In genomic region chr5:73422164-73422563, GRCh38 we compare ENCODE assay signal across 29 cellular contexts. TPM values are rescaled to one million over a fixed set of nuclear protein-coding genes. Genes with fewer than 3 reads are reported as not detected.
DNase-seq lines count a peak whose midpoint lies in the region; ATAC-seq, FAIRE-seq and TF ChIP-seq lines count a peak whose summit lies in the region.
"Had no signal": no experiment of that assay in that cellular context is flagged by ENCODE, and none has a peak within 500 bp of the region (broad histone marks: within the 10 kb centered on the region; RNA-seq: fewer than 3 reads in every experiment).

No MANE protein-coding gene starts in this region.

- TF ChIP-seq POLR2A in A549 (IDR thresholded peaks at IDR 0.05; ENCODE audit: low read length) (no peak), H1 (IDR thresholded peaks at IDR 0.05; ENCODE audit: control extremely low read depth in 1 of 2, low read depth in 2 of 2, low read length in 2 of 2) (no peak)

- FAIRE-seq in A549 (lab: Jason Lieb, UNC) (no peak), H1 (lab: Jason Lieb, UNC) (peak; percentile 91)
- FAIRE-seq: keratinocyte had no signal

- H3K27me3 Mint-ChIP-seq in GM23338 (ENCODE audit: insufficient read depth, low read depth, poor library complexity) (peaks cover 65% of the 10 kb centered on the region), T-cell (peaks cover 61 to 76% of the 10 kb centered on the region in 2 donors)
- peaks cover 72 to 84% (median 77%) of the 10 kb centered on the region in 5 donors for H3K27me3 Mint-ChIP-seq in naive thymus-derived CD4-positive, alpha-beta T cell

- H3K9me2 ChIP-seq in GM23338 (ENCODE audit: insufficient read depth): no peaks in the 10 kb centered on the region
- no peaks in the 10 kb centered on the region for H3K9me2 ChIP-seq in PC-3 (replicated peaks; ENCODE audit: low read length)

- peaks cover 8% of the 10 kb centered on the region for H3K23me2 ChIP-seq in H1 (ENCODE audit: low read depth, low read length)

- no peak overlapping the region for H4K8ac ChIP-seq in H1 (ENCODE audit: extremely low read depth, insufficient read depth, low read length)

- H2AFZ ChIP-seq in GM23338: no peak overlapping the region
- no peak overlapping the region for H2AFZ ChIP-seq in PC-3 (ENCODE audit: low read length)
- no peak overlapping the region for H2AFZ ChIP-seq in H1 (ENCODE audit: low read length)

- no peaks in the 10 kb centered on the region for H3K79me1 ChIP-seq in H1 (ENCODE audit: low read depth, low read length)

- CTCF ChIA-PET in A549 (lab: Yijun Ruan, JAX): interaction anchor here (0.5 to 2.9 kb wide), 11 partner anchors 12 to 204 kb away, joined by 3 to 13 read pairs (median 4); no protein-coding TSS in a partner anchor
- CTCF ChIA-PET in PC-3 (lab: Charles Lee): no interaction called here
- CTCF ChIA-PET in H1 (lab: Charles Lee; ENCODE audit: partially characterized antibody): interaction anchor here (0.7 to 3.2 kb wide), 34 partner anchors 9 to 442 kb away, joined by 3 to 16 read pairs (median 4); partner anchors contain the start of gene FOXD1
- CTCF ChIA-PET in T-cell (lab: Charles Lee): no interaction called here
- CTCF ChIA-PET in naive thymus-derived CD4-positive, alpha-beta T cell (lab: Charles Lee): no interaction called here

- no peaks in the 10 kb centered on the region for H3K36me3 Mint-ChIP-seq in GM23338 (ENCODE audit: low read depth)
- no peaks in the 10 kb centered on the region for H3K36me3 Mint-ChIP-seq in T-cell
- peaks cover 0 to 5% (median 0%) of the 10 kb centered on the region in 5 donors for H3K36me3 Mint-ChIP-seq in naive thymus-derived CD4-positive, alpha-beta T cell
- H3K36me3 Mint-ChIP-seq: mesothelial cell of epicardium had no signal

- H3K9me3 Mint-ChIP-seq in GM23338 (peaks cover 9% of the 10 kb centered on the region; the same call in 2 of the 3 replicates), T-cell (no peaks in the 10 kb centered on the region)
- peaks cover 0 to 10% (median 2%) of the 10 kb centered on the region in 11 donors for H3K9me3 Mint-ChIP-seq in naive thymus-derived CD4-positive, alpha-beta T cell
- H3K9me3 Mint-ChIP-seq: effector memory CD8-positive, alpha-beta T cell; mesothelial cell of epicardium had no signal

- intact Hi-C loops in PC-3 (cut with micrococcal nuclease): no loop called here
- intact Hi-C loops in naive thymus-derived CD4-positive, alpha-beta T cell (cut with micrococcal nuclease): no loop called here

- no peak overlapping the region for H3K14ac ChIP-seq in H1 (ENCODE audit: insufficient read length)

- no peak overlapping the region for H2BK12ac ChIP-seq in H1 (ENCODE audit: low read depth, low read length)

- no peaks in the 10 kb centered on the region for H3K4me1 ChIP-seq in A549
- peaks cover 22% of the 10 kb centered on the region for H3K4me1 ChIP-seq in GM23338 (ENCODE audit: insufficient read depth)
- peaks cover 6% of the 10 kb centered on the region; the same call in 1 of the 2 replicates for H3K4me1 ChIP-seq in PC-3 (ENCODE audit: insufficient read depth, low read length)
- H3K4me1 ChIP-seq in H1 (replicated peaks in 1 of 4; ENCODE audit: control insufficient read depth in 3 of 4, insufficient read depth in 4 of 4, low read length in 3 of 4): peaks cover 0 to 11% (median 0%) of the 10 kb centered on the region in 4 experiments; a peak in 4 of 7 replicates
- H3K4me1 ChIP-seq in naive thymus-derived CD4-positive, alpha-beta T cell (ENCODE audit: control insufficient read depth in 2 of 2, insufficient read depth in 2 of 2, low read length in 2 of 2): peaks cover 3 to 8% of the 10 kb centered on the region in 2 donors

- ATAC-seq in A549: peak; percentile 30 to 33; a peak in 1 of 6 replicates
- ATAC-seq in GM23338: peak; percentile 32
- no peak for ATAC-seq in PC-3
- no peak for ATAC-seq in HG03457 (IDR thresholded peaks at IDR 0.05; ENCODE audit: unreplicated experiment)
- no peak for ATAC-seq in T-cell (replicated peaks in 1 of 4)
- ATAC-seq in naive thymus-derived CD4-positive, alpha-beta T cell: no peak
- ATAC-seq: activated CD8-positive, alpha-beta memory T cell treated with anti-CD3 and anti-CD28 coated beads, Interleukin-2, amount 10 ng/mL, durations not matched to agents 7 days and 5 days; effector memory CD8-positive, alpha-beta T cell; left ventricle myocardium superior had no signal

- H3F3A ChIP-seq in GM23338 (replicated peaks; ENCODE audit: low read depth) (peaks cover 10% of the 10 kb centered on the region), PC-3 (ENCODE audit: low read length, unreplicated experiment) (no peaks in the 10 kb centered on the region)

- H3K79me2 ChIP-seq in GM23338 (replicated peaks; ENCODE audit: insufficient read depth): no peaks in the 10 kb centered on the region
- H3K79me2 ChIP-seq in PC-3 (ENCODE audit: low read length): no peaks in the 10 kb centered on the region
- H3K79me2 ChIP-seq in H1 (ENCODE audit: control insufficient read depth in 1 of 2, insufficient read depth in 2 of 2, low read length in 2 of 2): no peaks in the 10 kb centered on the region; a peak in 1 of 4 replicates

- TF ChIP-seq RAD21 in A549 (conservative IDR thresholded peaks at IDR 0.05 in 1 of 2, IDR thresholded peaks at IDR 0.05 in 1 of 2) (no peak), H1 (IDR thresholded peaks at IDR 0.05 in 1 of 2, conservative IDR thresholded peaks at IDR 0.05 in 1 of 2; ENCODE audit: low read depth in 2 of 2, low read length in 2 of 2) (peak; percentile 45 to 58)

- no peak overlapping the region for H3K9ac ChIP-seq in PC-3 (ENCODE audit: low read length)
- H3K9ac ChIP-seq in H1 (replicated peaks in 1 of 4; ENCODE audit: extremely low read depth in 1 of 4, low read depth in 3 of 4, low read length in 3 of 4): no peak overlapping the region

- no peaks in the 10 kb centered on the region for H3K36me3 ChIP-seq in GM23338 (ENCODE audit: insufficient read depth)
- no peaks in the 10 kb centered on the region for H3K36me3 ChIP-seq in PC-3 (ENCODE audit: low read depth, low read length)
- no peaks in the 10 kb centered on the region; a peak in 1 of 8 replicates for H3K36me3 ChIP-seq in H1 (ENCODE audit: control insufficient read depth in 2 of 4, insufficient read depth in 4 of 4, low read length in 3 of 4)
- H3K36me3 ChIP-seq in naive thymus-derived CD4-positive, alpha-beta T cell (ENCODE audit: control insufficient read depth in 2 of 3, insufficient read depth in 3 of 3, low read length in 3 of 3): no peaks in the 10 kb centered on the region
- H3K36me3 ChIP-seq: ascending aorta, SJSA1, thyroid gland, uterus had no signal

- no peak overlapping the region for H3K4me2 ChIP-seq in A549
- no peak overlapping the region for H3K4me2 ChIP-seq in GM23338
- no peak overlapping the region for H3K4me2 ChIP-seq in PC-3 (ENCODE audit: low read length)
- H3K4me2 ChIP-seq in H1 (ENCODE audit: insufficient read depth in 1 of 2, low read depth in 2 of 2, low read length in 2 of 2): no peak overlapping the region

- TF ChIP-seq CTCF in A549 (IDR thresholded peaks at IDR 0.05): 0 out of 3 replicates have a peak, but pooled peaks have one; percentile 6
- TF ChIP-seq CTCF in GM23338 (conservative IDR thresholded peaks at IDR 0.05; ENCODE audit: low read depth in 2 of 2): peak; percentile 63 to 68
- 0 out of 2 replicates have a peak, but pooled peaks have one; percentile 28 for TF ChIP-seq CTCF in PC-3 (conservative IDR thresholded peaks at IDR 0.05; ENCODE audit: low read depth, low read length)
- peak; percentile 27 to 51 (median 47) for TF ChIP-seq CTCF in H1 (IDR thresholded peaks at IDR 0.05; ENCODE audit: control extremely low read depth in 1 of 3, insufficient read depth in 1 of 3, low read depth in 1 of 3, low read length in 3 of 3)

- TF ChIP-seq EP300 in A549 (IDR thresholded peaks at IDR 0.05): no peak
- no peak for TF ChIP-seq EP300 in H1 (IDR thresholded peaks at IDR 0.05; ENCODE audit: borderline replicate concordance in 1 of 2, low read depth in 2 of 2, low read length in 2 of 2)

- H3K4ac ChIP-seq in H1 (replicated peaks; ENCODE audit: insufficient read length, low read depth, low read length): no peak overlapping the region

- no peak overlapping the region for H2BK120ac ChIP-seq in H1 (replicated peaks; ENCODE audit: low read depth, low read length)

- H3K27ac ChIP-seq in A549: no peak overlapping the region
- no peak overlapping the region for H3K27ac ChIP-seq in GM23338 (ENCODE audit: low read depth)
- H3K27ac ChIP-seq in PC-3 (ENCODE audit: low read length): no peak overlapping the region
- H3K27ac ChIP-seq in H1 (ENCODE audit: low read depth, low read length): no peak overlapping the region
- no peak overlapping the region for H3K27ac ChIP-seq in naive thymus-derived CD4-positive, alpha-beta T cell (ENCODE audit: low read depth, low read length)
- H3K27ac ChIP-seq: ascending aorta, SJSA1, thyroid gland, uterus had no signal

- 15% methylated on average over 1 of the region's 1 CpG for WGBS in A549 (ENCODE audit: missing lambda C conversion rate)
- 10% methylated on average over 1 of the region's 1 CpG; no CpG with 5 or more reads in 1 of the 2 experiments for WGBS in H1 (ENCODE audit: extremely low coverage in 1 of 2, insufficient coverage in 1 of 2, insufficient read length in 1 of 2, insufficient replicate concordance in 2 of 2, low coverage in 1 of 2, low lambda C conversion rate in 2 of 2, missing lambda C conversion rate in 1 of 2), 2 experiments

- POLR2A ChIA-PET in A549 (lab: Yijun Ruan, JAX) (no interaction called here), PC-3 (lab: Charles Lee; ENCODE audit: unreplicated experiment) (no interaction called here), H1 (lab: Charles Lee; ENCODE audit: partially characterized antibody) (interaction anchor here (1.2 kb wide), 1 partner anchor 16 kb away, joined by 3 read pairs; no protein-coding TSS in a partner anchor), T-cell (lab: Charles Lee) (interaction anchor here in 1 of 2 donors (0.6 kb wide), 1 partner anchor 50 kb away, joined by 3 read pairs; no protein-coding TSS in a partner anchor)
- POLR2A ChIA-PET in naive thymus-derived CD4-positive, alpha-beta T cell (lab: Charles Lee): no interaction called here

- no peak overlapping the region for H3K23ac ChIP-seq in H1 (ENCODE audit: insufficient read length)

- no peak overlapping the region for H3K18ac ChIP-seq in H1 (ENCODE audit: extremely low read depth, low read length)

- DNase-seq in A549 (ENCODE audit: low read depth in 1 of 2, low spot score in 1 of 2): no peak
- DNase-seq in GM23338 (ENCODE audit: low spot score): peak; percentile 62
- DNase-seq in PC-3: no peak
- DNase-seq in H1 (ENCODE audit: low read depth in 1 of 2, low spot score in 2 of 2): no peak
- no peak for DNase-seq in T-cell
- no peak for DNase-seq in HCEC 1CT
- no peak for DNase-seq in naive thymus-derived CD4-positive, alpha-beta T cell
- DNase-seq: activated CD8-positive, alpha-beta memory T cell treated with anti-CD3 and anti-CD28 coated beads, Interleukin-2, amount 10 ng/mL, durations not matched to agents 7 days and 5 days; activated gamma-delta T cell treated with Interleukin-2 at 50 U/mL for 16 hours; activated T-cell treated with anti-CD3 and anti-CD28 coated beads, Interleukin-2, amount 50 U/mL, for 48 hours; cortex of kidney; DMS53; effector memory CD8-positive, alpha-beta T cell; erythroblast; Karpas-422; left ventricle myocardium superior; NCI-H1436 treated with DMSO at 0.1 percent for 48 hours; NCI-H2081 treated with DMSO at 0.1 percent for 48 hours; NCI-H345; NCI-H69; occipital lobe; stimulated activated CD4-positive, alpha-beta T cell treated with anti-CD3 and anti-CD28 coated beads, Interleukin-4, amount 100 ng/mL, for 24 hours; thyroid gland; uterus had no signal

- H3K4me3 Mint-ChIP-seq in GM23338: no peak overlapping the region
- no peak overlapping the region for H3K4me3 Mint-ChIP-seq in T-cell
- H3K4me3 Mint-ChIP-seq in naive thymus-derived CD4-positive, alpha-beta T cell: no peak overlapping the region
- H3K4me3 Mint-ChIP-seq: activated CD8-positive, alpha-beta memory T cell treated with anti-CD3 and anti-CD28 coated beads, Interleukin-2, amount 10 ng/mL, durations not matched to agents 7 days and 5 days; effector memory CD8-positive, alpha-beta T cell; mesothelial cell of epicardium had no signal

- no peaks in the 10 kb centered on the region for H4K20me1 ChIP-seq in GM23338 (replicated peaks; ENCODE audit: insufficient read depth)
- no peaks in the 10 kb centered on the region for H4K20me1 ChIP-seq in PC-3 (ENCODE audit: low read length)
- no peaks in the 10 kb centered on the region for H4K20me1 ChIP-seq in H1 (replicated peaks in 1 of 2; ENCODE audit: control insufficient read depth in 1 of 2, insufficient read depth in 2 of 2, low read length in 2 of 2)

- no peak overlapping the region for H4K5ac ChIP-seq in H1 (ENCODE audit: insufficient read length, low read depth, low read length)

- no peak overlapping the region for H2AK5ac ChIP-seq in H1 (ENCODE audit: low read depth, low read length)

- H3K27me3 ChIP-seq in GM23338 (ENCODE audit: insufficient read depth) (peaks cover 98% of the 10 kb centered on the region), PC-3 (ENCODE audit: low read length) (0 out of 2 replicates have a peak, but pooled peaks cover 5% of the 10 kb centered on the region), H1 (replicated peaks in 1 of 4; ENCODE audit: control insufficient read depth in 3 of 4, extremely low read depth in 1 of 4, insufficient read depth in 3 of 4, low read length in 3 of 4) (peaks cover 46 to 62% (median 57%) of the 10 kb centered on the region in 4 experiments)
- peaks cover 20 to 26% of the 10 kb centered on the region in 2 donors for H3K27me3 ChIP-seq in naive thymus-derived CD4-positive, alpha-beta T cell (ENCODE audit: control insufficient read depth in 2 of 2, insufficient read depth in 2 of 2, low read length in 2 of 2)
- H3K27me3 ChIP-seq: ascending aorta, SJSA1 had no signal

- H3K9me3 ChIP-seq in A549: no peaks in the 10 kb centered on the region
- H3K9me3 ChIP-seq in PC-3 (ENCODE audit: low read length): no peaks in the 10 kb centered on the region
- no peaks in the 10 kb centered on the region for H3K9me3 ChIP-seq in H1 (ENCODE audit: insufficient read depth in 2 of 2, low read depth in 1 of 2, low read length in 1 of 2)
- H3K9me3 ChIP-seq in naive thymus-derived CD4-positive, alpha-beta T cell (ENCODE audit: control insufficient read depth in 2 of 3, low read length in 3 of 3): no peaks in the 10 kb centered on the region
- H3K9me3 ChIP-seq: ascending aorta, SJSA1, thyroid gland, uterus had no signal

- BruUV-seq in PC-3 (replicated peaks; lab: Mats Ljungman, UMichigan): no TSS peak

- no peak overlapping the region for H4K91ac ChIP-seq in H1 (replicated peaks; ENCODE audit: insufficient read length, low read length)

- peaks cover 14% of the 10 kb centered on the region; the same call in 2 of the 3 replicates for H3K4me1 Mint-ChIP-seq in GM23338
- peaks cover 0 to 19% (median 16%) of the 10 kb centered on the region in 3 donors for H3K4me1 Mint-ChIP-seq in T-cell
- H3K4me1 Mint-ChIP-seq in naive thymus-derived CD4-positive, alpha-beta T cell: peaks cover 3 to 18% (median 14%) of the 10 kb centered on the region in 7 donors

- H3K4me3 ChIP-seq in A549: no peak overlapping the region
- no peak overlapping the region for H3K4me3 ChIP-seq in GM23338
- H3K4me3 ChIP-seq in PC-3 (ENCODE audit: low read length): no peak overlapping the region
- H3K4me3 ChIP-seq in H1 (ENCODE audit: extremely low read depth in 1 of 4, insufficient read depth in 2 of 4, low read depth in 3 of 4, low read length in 4 of 4): no peak overlapping the region
- no peak overlapping the region for H3K4me3 ChIP-seq in naive thymus-derived CD4-positive, alpha-beta T cell (ENCODE audit: low read length)
- H3K4me3 ChIP-seq: ascending aorta, SJSA1, thyroid gland, uterus had no signal

- H2BK15ac ChIP-seq in H1 (ENCODE audit: low read length): no peak overlapping the region

- H3K56ac ChIP-seq in H1 (replicated peaks; ENCODE audit: insufficient read length, low read depth, low read length): no peak overlapping the region

- no peak overlapping the region for H2BK20ac ChIP-seq in H1 (ENCODE audit: low read length)

- no peak overlapping the region for H2BK5ac ChIP-seq in H1 (ENCODE audit: low read depth, low read length)

- H3K27ac Mint-ChIP-seq in GM23338 (no peak overlapping the region), T-cell (no peak overlapping the region)
- H3K27ac Mint-ChIP-seq in naive thymus-derived CD4-positive, alpha-beta T cell: no peak overlapping the region
- H3K27ac Mint-ChIP-seq: activated CD8-positive, alpha-beta memory T cell treated with anti-CD3 and anti-CD28 coated beads, Interleukin-2, amount 10 ng/mL, durations not matched to agents 7 days and 5 days; effector memory CD8-positive, alpha-beta T cell; mesothelial cell of epicardium had no signal

RNA-seq across cellular contexts. Expression of gene FOXD1, which starts 26.4 kb away (rescaled TPM):
- polyA plus RNA-seq in A549 (2011; rRNA removed): 1.8 and 2.2 TPM in 2 replicates
- polyA plus RNA-seq in A549 (2012; cell fraction: cytosol; rRNA removed): 4.2 and 6.1 TPM in 2 replicates
- 4.1 and 4.4 TPM in 2 replicates for polyA plus RNA-seq in A549 (2012; cell fraction: nucleus; rRNA removed)
- 7.1 to 9.5 TPM (median 8.2 TPM) in 3 replicates for polyA plus RNA-seq in A549 (2017; fragmentation: RNase III; extraction: RNeasy Plus Mini Kit Qiagen cat#74134 plus additional on column Dnase treatment)
- polyA minus RNA-seq in A549 (2011; rRNA and poly(A)+ RNA removed): 0.83 and 0.97 TPM in 2 replicates
- total RNA-seq in GM23338 (2014; rRNA removed; shearing (Covaris generic)): 0.12 and 0.42 TPM in 2 replicates
- 0.23 TPM in 1 of 2 replicates, not detected in the other for polyA plus RNA-seq in GM23338 (2016; fragmentation: Nextera tagmentation; extraction: Ambion mirVana)
- 10.3 and 12.8 TPM in 2 replicates for total RNA-seq in PC-3 (2014; rRNA removed)
- 0.73 and 1.1 TPM in 2 replicates for total RNA-seq in H1 (2021; fragmentation: NEBNext Ultra II Directional; extraction: Animal tissue kit (Norgen Biotek cat#: 25700))
- 0.11 and 0.17 TPM in 2 replicates for polyA plus RNA-seq in H1 (2011; rRNA removed)
- 0.16 TPM for polyA plus RNA-seq in H1 (2011; cell fraction: cytosol; rRNA removed)
- 0.23 TPM for polyA plus RNA-seq in H1 (2011; cell fraction: nucleus; rRNA removed)
- 0.23 to 0.39 TPM (median 0.29 TPM) in 4 replicates for polyA plus RNA-seq in H1 (2012, experiment 1 of 2)
- polyA plus RNA-seq in H1 (2012, experiment 2 of 2): 0.47 TPM
- polyA plus RNA-seq in H1 (2013, experiment 1 of 2): 0.34 TPM
- 0.40 TPM for polyA plus RNA-seq in H1 (2013, experiment 2 of 2)
- polyA minus RNA-seq in H1 (2011; rRNA and poly(A)+ RNA removed): not detected in 2 replicates
- not detected for polyA minus RNA-seq in H1 (2011; cell fraction: cytosol; rRNA and poly(A)+ RNA removed)
- not detected for polyA minus RNA-seq in H1 (2011; cell fraction: nucleus; rRNA and poly(A)+ RNA removed)
- under 1 TPM in 3 of 5 donors, not detected in 2; 0.20 to 0.68 (median 0.39) TPM for total RNA-seq in T-cell
- under 1 TPM in 2 of 5 experiments, not detected in 3; 0.16 to 0.32 TPM for total RNA-seq in naive thymus-derived CD4-positive, alpha-beta T cell
- not detected for polyA plus RNA-seq in naive thymus-derived CD4-positive, alpha-beta T cell
- total RNA-seq: left ventricle myocardium superior had no signal

Comparison
In these comparisons a context has a peak if more than half of its experiments do, and no peak if none do; other contexts are left out.
1. ATAC-seq: peak in A549 (2 of 2) and GM23338 (single experiment); none in PC-3 (single experiment), HG03457 (single experiment), T-cell (0 of 4) and naive thymus-derived CD4-positive, alpha-beta T cell (single experiment).
2. CTCF ChIP-seq: peak in every context shown above with its lines; median percentile 66 in GM23338; 47 in H1; 28 in PC-3; 6 in A549.
3. CTCF ChIA-PET loops: an anchor here in A549 (0.5 to 2.9 kb wide) and H1 (0.7 to 3.2 kb wide); none called in PC-3, T-cell and naive thymus-derived CD4-positive, alpha-beta T cell.
4. Of the 18 proteins assayed by ChIP-seq in both H1 and A549: peak only in H1: MAX and RAD21; only in A549: none; in both: CTCF; in neither: 15.